16 cellular contexts compared by ENCODE assay signal in genomic region chr13:24216176-24216575, GRCh38. TPM values are rescaled to one million over a fixed set of nuclear protein-coding genes. Genes with fewer than 3 reads are reported as not detected.
DNase-seq lines count a peak whose midpoint lies in the region; ATAC-seq, FAIRE-seq and TF ChIP-seq lines count a peak whose summit lies in the region.
"Had no signal": no experiment of that assay in that cellular context is flagged by ENCODE, and none has a peak within 500 bp of the region (broad histone marks: within the 10 kb centered on the region; RNA-seq: fewer than 3 reads in every experiment).

No MANE protein-coding gene starts in this region.

- peak overlapping the region; percentile 43 to 52 for H3K27ac ChIP-seq in right atrium auricular region
- H3K27ac ChIP-seq in cingulate gyrus (ENCODE audit: low read depth, low read length), result peak overlapping the region; percentile 90
- peak overlapping the region; percentile 31 to 77 (median 64) for H3K27ac ChIP-seq in pancreas

- H3K9me3 ChIP-seq in right atrium auricular region (no peaks in the 10 kb centered on the region), pancreas (no peaks in the 10 kb centered on the region)

- no peak overlapping the region for H3K4me3 Mint-ChIP-seq in activated T-cell treated with anti-CD3 and anti-CD28 coated beads, Interleukin-2, amount 50 U/mL, for 72 hours
- H3K4me3 Mint-ChIP-seq in CD14-positive monocyte, result no peak overlapping the region
- H3K4me3 Mint-ChIP-seq: activated T-cell treated with anti-CD3 and anti-CD28 coated beads, Interleukin-2, amount 50 U/mL, for 24 hours; type B pancreatic cell had no signal

- intact Hi-C loops in cardiac septum (cut with DNase I) (loop anchor here (5.0 kb wide), 1 partner anchor 54 kb away; the partner anchor contains the start of gene SPATA13), pancreas (cut with DNase I) (loop anchor here (5.0 to 10.0 kb wide), 2 partner anchors 34 to 51 kb away; partner anchors contain the start of gene SPATA13 (in 2 of the 3)), CD14-positive monocyte (cut with micrococcal nuclease) (loop anchor here (5.0 to 10.0 kb wide), 2 partner anchors 39 to 161 kb away; no protein-coding TSS in a partner anchor)

- no peak overlapping the region for H3K27ac Mint-ChIP-seq in activated T-cell treated with anti-CD3 and anti-CD28 coated beads, Interleukin-2, amount 50 U/mL, for 72 hours
- H3K27ac Mint-ChIP-seq in CD14-positive monocyte, result no peak overlapping the region
- H3K27ac Mint-ChIP-seq: activated naive CD4-positive, alpha-beta T cell treated with anti-CD3 and anti-CD28 coated beads, Interleukin-2, amount 50 U/mL, for 72 hours; activated T-cell treated with anti-CD3 and anti-CD28 coated beads, Interleukin-2, amount 50 U/mL, for 24 hours; type B pancreatic cell had no signal

- peaks cover 27% of the 10 kb centered on the region for H3K4me1 Mint-ChIP-seq in activated T-cell treated with anti-CD3 and anti-CD28 coated beads, Interleukin-2, amount 50 U/mL, for 72 hours (ENCODE audit: low read depth)
- peaks cover 23% of the 10 kb centered on the region for H3K4me1 Mint-ChIP-seq in CD14-positive monocyte

- no peaks in the 10 kb centered on the region for H3K27me3 ChIP-seq in right atrium auricular region
- no peaks in the 10 kb centered on the region for H3K27me3 ChIP-seq in pancreas
- H3K27me3 ChIP-seq: hepatocyte had no signal

- H3K9me3 Mint-ChIP-seq in activated T-cell treated with anti-CD3 and anti-CD28 coated beads, Interleukin-2, amount 50 U/mL, for 72 hours, result no peaks in the 10 kb centered on the region
- no peaks in the 10 kb centered on the region for H3K9me3 Mint-ChIP-seq in CD14-positive monocyte
- H3K9me3 Mint-ChIP-seq: activated naive CD4-positive, alpha-beta T cell treated with anti-CD3 and anti-CD28 coated beads, Interleukin-2, amount 50 U/mL, for 72 hours; activated T-cell treated with anti-CD3 and anti-CD28 coated beads, Interleukin-2, amount 50 U/mL, for 24 hours had no signal

- no peak for TF ChIP-seq CTCF in right atrium auricular region (IDR thresholded peaks at IDR 0.05)
- TF ChIP-seq CTCF in pancreas (IDR thresholded peaks at IDR 0.05), result no peak
- no peak for TF ChIP-seq CTCF in CD14-positive monocyte (IDR thresholded peaks at IDR 0.05)

- H3K36me3 ChIP-seq in right atrium auricular region (no peaks in the 10 kb centered on the region), pancreas (no peaks in the 10 kb centered on the region)

- DNase-seq in right atrium auricular region (ENCODE audit: low spot score), result no peak
- no peak for DNase-seq in cardiac septum (ENCODE audit: low spot score)
- DNase-seq in pancreas, result no peak
- no peak for DNase-seq in activated T-cell treated with anti-CD3 and anti-CD28 coated beads, Interleukin-2, amount 50 U/mL, for 72 hours
- no peak for DNase-seq in CD14-positive monocyte (ENCODE audit: low spot score)
- no peak for DNase-seq in NCI-H345 treated with DMSO at 0.1 percent for 48 hours (lab: John Stamatoyannopoulos, UW; ENCODE audit: unreplicated experiment)
- DNase-seq: activated CD4-positive, alpha-beta T cell treated with anti-CD3 and anti-CD28 coated beads, Interleukin-2, amount 50 U/mL, for 4 hours; activated T-cell treated with anti-CD3 and anti-CD28 coated beads, Interleukin-2, amount 50 U/mL, for 24 hours; effector CD8-positive, alpha-beta T cell; NCI-H1105 treated with DMSO at 0.1 percent for 48 hours; SW 1271 had no signal

- WGBS in pancreas, 2 donors, result 77 to 82% methylated on average over 4 of the region's 4 CpGs

- FAIRE-seq in pancreas (lab: Jason Lieb, UNC), result no peak

- H3K27me3 Mint-ChIP-seq in activated T-cell treated with anti-CD3 and anti-CD28 coated beads, Interleukin-2, amount 50 U/mL, for 72 hours (ENCODE audit: low read depth), result no peaks in the 10 kb centered on the region
- H3K27me3 Mint-ChIP-seq in CD14-positive monocyte (ENCODE audit: low read depth in 3 of 3), result peaks cover 0 to 2% (median 0%) of the 10 kb centered on the region in 3 donors
- H3K27me3 Mint-ChIP-seq: activated T-cell treated with anti-CD3 and anti-CD28 coated beads, Interleukin-2, amount 50 U/mL, for 24 hours; type B pancreatic cell had no signal

- H3K4me1 ChIP-seq in right atrium auricular region (peaks cover 0 to 34% of the 10 kb centered on the region in 2 donors), pancreas (peaks cover 77 to 82% (median 79%) of the 10 kb centered on the region in 3 donors)

- no peaks in the 10 kb centered on the region for H3K36me3 Mint-ChIP-seq in activated T-cell treated with anti-CD3 and anti-CD28 coated beads, Interleukin-2, amount 50 U/mL, for 72 hours (ENCODE audit: insufficient read depth in 2 of 2)
- H3K36me3 Mint-ChIP-seq in CD14-positive monocyte, result no peaks in the 10 kb centered on the region
- H3K36me3 Mint-ChIP-seq: activated naive CD4-positive, alpha-beta T cell treated with anti-CD3 and anti-CD28 coated beads, Interleukin-2, amount 50 U/mL, for 72 hours had no signal

- no peak overlapping the region for H3K4me3 ChIP-seq in right atrium auricular region
- no peak overlapping the region for H3K4me3 ChIP-seq in pancreas
- H3K4me3 ChIP-seq: hepatocyte had no signal

- ATAC-seq in pancreas (no peak), GM21526 (IDR thresholded peaks at IDR 0.05; ENCODE audit: low FRiP score, unreplicated experiment) (no peak)
- no peak for ATAC-seq in activated T-cell treated with anti-CD3 and anti-CD28 coated beads, Interleukin-2, amount 50 U/mL, for 72 hours (replicated peaks in 1 of 2)
- ATAC-seq: activated naive CD4-positive, alpha-beta T cell treated with anti-CD3 and anti-CD28 coated beads, Interleukin-2, amount 50 U/mL, for 72 hours had no signal

RNA-seq across cellular contexts. Expression of gene SPATA13, which starts 55.7 kb away (rescaled TPM):
- total RNA-seq in right atrium auricular region (10 to 100 TPM; 10.0 to 14.1 TPM), cardiac septum (8.0 TPM), pancreas (10 to 100 TPM; 38.1 to 65.7 (median 53.9) TPM)
- polyA plus RNA-seq in pancreas (10 to 100 TPM; 46.0 to 71.2 TPM), CD14-positive monocyte (10 to 100 TPM in 1 of 2 donors, 1 to 10 TPM in 1; 9.3 to 11.6 TPM)
- 10 to 100 TPM; 60.8 to 68.6 TPM for total RNA-seq in activated T-cell treated with anti-CD3 and anti-CD28 coated beads, Interleukin-2, amount 50 U/mL, for 72 hours
